Comparison of ENCODE assay signal across 11 cellular contexts in genomic region chr2:26241928-26242436, GRCh38. TPM values are rescaled to one million over a fixed set of nuclear protein-coding genes. Genes with fewer than 3 reads are reported as not detected.
DNase-seq lines count a peak whose midpoint lies in the region; ATAC-seq and TF ChIP-seq lines count a peak whose summit lies in the region.
"Had no signal": no experiment of that assay in that cellular context is flagged by ENCODE, and none has a peak within 500 bp of the region (broad histone marks: within the 10 kb centered on the region; RNA-seq: fewer than 3 reads in every experiment).

No MANE protein-coding gene starts in this region.

- H3K27ac ChIP-seq in smooth muscle cell (ENCODE audit: low read depth) (no peak overlapping the region), aorta (ENCODE audit: low read depth in 1 of 2, low read length in 2 of 2) (no peak overlapping the region)
- H3K27ac ChIP-seq: lower lobe of right lung had no signal

- H3K27me3 ChIP-seq in smooth muscle cell (ENCODE audit: low read depth) (no peaks in the 10 kb centered on the region), aorta (ENCODE audit: control insufficient read depth in 1 of 2, insufficient read depth in 2 of 2, low read length in 1 of 2) (no peaks in the 10 kb centered on the region)

- H3K4me3 Mint-ChIP-seq in activated naive CD4-positive, alpha-beta T cell treated with anti-CD3 and anti-CD28 coated beads, Interleukin-2, amount 50 U/mL, for 24 hours, result peak overlapping the region; percentile 5
- no peak overlapping the region for H3K4me3 Mint-ChIP-seq in activated naive CD4-positive, alpha-beta T cell treated with anti-CD3 and anti-CD28 coated beads, Interleukin-2, amount 10 ng/mL, durations not matched to agents 7 days and 5 days
- peak overlapping the region; percentile 37 for H3K4me3 Mint-ChIP-seq in endothelial cell (ENCODE audit: unreplicated experiment)

- H3K9me3 Mint-ChIP-seq in activated naive CD4-positive, alpha-beta T cell treated with anti-CD3 and anti-CD28 coated beads, Interleukin-2, amount 50 U/mL, for 24 hours, result no peaks in the 10 kb centered on the region
- H3K9me3 Mint-ChIP-seq in activated naive CD4-positive, alpha-beta T cell treated with anti-CD3 and anti-CD28 coated beads, Interleukin-2, amount 10 ng/mL, durations not matched to agents 7 days and 5 days, result no peaks in the 10 kb centered on the region
- no peaks in the 10 kb centered on the region for H3K9me3 Mint-ChIP-seq in endothelial cell (ENCODE audit: unreplicated experiment)

- WGBS in smooth muscle cell (ENCODE audit: low lambda C conversion rate), result 81% methylated on average over 6 of the region's 6 CpGs
- 77 to 83% methylated on average over 6 of the region's 6 CpGs for WGBS in aorta, 2 donors

- peaks cover 55% of the 10 kb centered on the region for H3K4me1 Mint-ChIP-seq in activated naive CD4-positive, alpha-beta T cell treated with anti-CD3 and anti-CD28 coated beads, Interleukin-2, amount 50 U/mL, for 24 hours
- peaks cover 41% of the 10 kb centered on the region for H3K4me1 Mint-ChIP-seq in activated naive CD4-positive, alpha-beta T cell treated with anti-CD3 and anti-CD28 coated beads, Interleukin-2, amount 10 ng/mL, durations not matched to agents 7 days and 5 days
- H3K4me1 Mint-ChIP-seq in endothelial cell (ENCODE audit: unreplicated experiment), result peaks cover 24% of the 10 kb centered on the region

- H3K9me3 ChIP-seq in smooth muscle cell (replicated peaks; ENCODE audit: low read depth) (no peaks in the 10 kb centered on the region), aorta (ENCODE audit: control insufficient read depth, low read length) (no peaks in the 10 kb centered on the region)
- H3K9me3 ChIP-seq: lower lobe of right lung had no signal

- H3K4me1 ChIP-seq in smooth muscle cell (ENCODE audit: low read depth) (peaks cover 8% of the 10 kb centered on the region), aorta (ENCODE audit: control insufficient read depth in 1 of 2, insufficient read depth in 2 of 2, low read length in 2 of 2) (peaks cover 0 to 10% of the 10 kb centered on the region in 2 donors)

- H3K27me3 Mint-ChIP-seq in activated naive CD4-positive, alpha-beta T cell treated with anti-CD3 and anti-CD28 coated beads, Interleukin-2, amount 50 U/mL, for 24 hours, result no peaks in the 10 kb centered on the region
- H3K27me3 Mint-ChIP-seq in activated naive CD4-positive, alpha-beta T cell treated with anti-CD3 and anti-CD28 coated beads, Interleukin-2, amount 10 ng/mL, durations not matched to agents 7 days and 5 days, result no peaks in the 10 kb centered on the region
- H3K27me3 Mint-ChIP-seq in endothelial cell (ENCODE audit: unreplicated experiment), result peaks cover 3% of the 10 kb centered on the region

- TF ChIP-seq CTCF in endothelial cell (IDR thresholded peaks at IDR 0.05; ENCODE audit: unreplicated experiment) (no peak), smooth muscle cell (IDR thresholded peaks at IDR 0.05; ENCODE audit: borderline replicate concordance, insufficient read depth, poor library complexity, severe bottlenecking) (no peak)

- H3K9ac ChIP-seq in smooth muscle cell (ENCODE audit: low read depth), result no peak overlapping the region

- H4K20me1 ChIP-seq in smooth muscle cell (ENCODE audit: low read depth), result peaks cover 64% of the 10 kb centered on the region

- H3K36me3 ChIP-seq in smooth muscle cell (ENCODE audit: low read depth) (no peaks in the 10 kb centered on the region), aorta (ENCODE audit: control insufficient read depth in 1 of 2, insufficient read depth in 2 of 2, low read length in 1 of 2) (peaks cover 0 to 6% of the 10 kb centered on the region in 2 donors)

- no peak overlapping the region for H3K27ac Mint-ChIP-seq in activated naive CD4-positive, alpha-beta T cell treated with anti-CD3 and anti-CD28 coated beads, Interleukin-2, amount 50 U/mL, for 24 hours
- no peak overlapping the region for H3K27ac Mint-ChIP-seq in activated naive CD4-positive, alpha-beta T cell treated with anti-CD3 and anti-CD28 coated beads, Interleukin-2, amount 10 ng/mL, durations not matched to agents 7 days and 5 days
- no peak overlapping the region for H3K27ac Mint-ChIP-seq in endothelial cell (ENCODE audit: unreplicated experiment)

- ATAC-seq in GM21825 (IDR thresholded peaks at IDR 0.05; ENCODE audit: unreplicated experiment), result no peak
- no peak for ATAC-seq in aorta (ENCODE audit: low FRiP score)
- ATAC-seq: activated CD4-positive, CD25-positive, alpha-beta regulatory T cell treated with anti-CD3 and anti-CD28 coated beads, Interleukin-2, amount 50 U/mL, for 24 hours; lower lobe of right lung had no signal

- CTCF ChIA-PET in activated naive CD4-positive, alpha-beta T cell treated with anti-CD3 and anti-CD28 coated beads, Interleukin-2, amount 10 ng/mL, durations not matched to agents 7 days and 5 days (lab: Charles Lee), result no interaction called here

- peaks cover 3% of the 10 kb centered on the region for H3K36me3 Mint-ChIP-seq in activated naive CD4-positive, alpha-beta T cell treated with anti-CD3 and anti-CD28 coated beads, Interleukin-2, amount 50 U/mL, for 24 hours
- H3K36me3 Mint-ChIP-seq in activated naive CD4-positive, alpha-beta T cell treated with anti-CD3 and anti-CD28 coated beads, Interleukin-2, amount 10 ng/mL, durations not matched to agents 7 days and 5 days, result peaks cover 13% of the 10 kb centered on the region
- peaks cover 4% of the 10 kb centered on the region for H3K36me3 Mint-ChIP-seq in endothelial cell (ENCODE audit: low read depth, unreplicated experiment)

- H3F3A ChIP-seq in smooth muscle cell (ENCODE audit: low read depth), result peaks cover 8% of the 10 kb centered on the region

- no peak for DNase-seq in activated naive CD4-positive, alpha-beta T cell treated with anti-CD3 and anti-CD28 coated beads, Interleukin-2, amount 10 ng/mL, durations not matched to agents 7 days and 5 days
- DNase-seq in RPMI8226 (peak; percentile 21), endothelial cell (ENCODE audit: low spot score) (no peak), smooth muscle cell (lab: John Stamatoyannopoulos, UW; ENCODE audit: unreplicated experiment) (no peak), aorta (no peak)
- DNase-seq in stimulated activated CD8-positive, alpha-beta memory T cell treated with anti-CD3 and anti-CD28 coated beads, Interleukin-4, amount 100 ng/mL, for 48 hours, result no peak
- DNase-seq: KBM-7, lower lobe of right lung had no signal

- peak overlapping the region; percentile 98 for H3K4me2 ChIP-seq in smooth muscle cell

- H3K4me3 ChIP-seq in smooth muscle cell, result peak overlapping the region; percentile 89
- H3K4me3 ChIP-seq in aorta (ENCODE audit: low read length in 2 of 2), result no peak overlapping the region

- intact Hi-C loops in aorta (cut with DNase I), result loop anchor here (5.0 to 10.0 kb wide), 2 partner anchors 83 to 90 kb away; no protein-coding TSS in a partner anchor

- H3K79me2 ChIP-seq in smooth muscle cell (ENCODE audit: low read depth), result peaks cover 75% of the 10 kb centered on the region

- H2AFZ ChIP-seq in smooth muscle cell (ENCODE audit: low read depth), result no peak overlapping the region

RNA-seq across cellular contexts. Expression of gene HADHA, which starts 2.5 kb away (rescaled TPM):
- total RNA-seq in endothelial cell (ENCODE audit: unreplicated experiment) (162 TPM), smooth muscle cell (96.9 and 104 TPM in 2 replicates), aorta (100 to 1,000 TPM; 102 to 109 TPM)
- polyA plus RNA-seq in smooth muscle cell (90.1 and 111 TPM in 2 replicates), aorta (10 to 100 TPM; 76.0 to 76.4 TPM)

RNA-seq across cellular contexts. Expression of gene HADHB, which starts 2.8 kb away (rescaled TPM):
- 101 TPM for total RNA-seq in endothelial cell (ENCODE audit: unreplicated experiment)
- total RNA-seq in smooth muscle cell, result 70.8 and 103 TPM in 2 replicates
- polyA plus RNA-seq in smooth muscle cell, result 89.1 and 96.1 TPM in 2 replicates
- 10 to 100 TPM; 88.1 to 95.7 TPM for total RNA-seq in aorta
- polyA plus RNA-seq in aorta, result 10 to 100 TPM; 83.1 to 84.5 TPM
